In the genomic region with DNA sequence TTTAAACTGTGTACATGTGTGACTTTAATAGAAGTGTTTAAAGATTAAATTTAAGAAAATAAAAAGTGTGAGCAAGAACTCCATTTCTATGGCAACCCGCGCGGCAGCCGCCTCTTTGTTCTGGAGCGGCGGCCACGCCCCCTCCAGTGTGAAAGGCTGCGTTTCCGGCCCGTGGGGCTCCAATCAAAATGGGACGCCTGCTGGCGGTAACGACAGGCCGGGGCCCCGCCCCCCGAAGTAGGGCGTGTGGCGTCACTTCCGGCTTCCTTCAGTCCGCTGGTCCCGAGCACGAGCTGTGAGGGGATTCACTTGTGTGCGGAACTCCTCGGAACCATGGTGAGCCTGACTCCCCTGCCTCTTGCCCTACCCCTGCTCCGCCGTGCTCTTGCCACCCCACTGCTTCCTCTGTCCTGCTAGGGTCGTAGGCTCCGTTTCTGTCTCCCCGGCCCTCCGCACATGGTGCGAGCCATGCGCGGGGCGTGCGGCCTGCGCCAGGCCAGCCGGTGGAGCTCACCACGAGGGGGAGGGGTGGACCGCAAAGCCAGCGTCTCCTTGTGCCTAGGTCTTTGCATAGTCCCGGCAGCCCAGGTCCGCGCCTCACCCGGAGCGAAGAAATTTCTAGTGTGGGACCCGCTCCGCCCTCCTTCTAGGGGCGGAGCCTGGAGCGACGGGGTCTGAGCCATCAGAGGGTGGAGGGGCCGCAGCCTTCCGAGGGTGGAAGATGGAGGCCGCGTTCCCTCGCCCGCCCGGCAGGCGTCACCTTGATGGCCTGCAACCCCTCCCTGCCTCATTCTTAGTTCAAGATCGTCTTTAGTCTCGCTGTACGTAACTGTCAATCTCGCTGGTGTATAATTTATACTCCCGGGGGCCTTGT, we compare ENCODE assay signal across 8 cellular contexts. TPM values are rescaled to one million over a fixed set of nuclear protein-coding genes. Genes with fewer than 3 reads are reported as not detected.
DNase-seq lines count a peak whose midpoint lies in the region; ATAC-seq lines count a peak whose summit lies in the region.

A gene (plus strand): TSS at position 271 of the 874 bp plus-strand sequence. CDS start 63 bp downstream, at position 334.

- ATAC-seq in GM21390 (IDR thresholded peaks at IDR 0.05; ENCODE audit: unreplicated experiment) = peak; percentile 97
- ATAC-seq in activated CD8-positive, alpha-beta memory T cell treated with anti-CD3 and anti-CD28 coated beads, Interleukin-2, amount 10 ng/mL, durations not matched to agents 7 days and 5 days = peak; percentile 94

- H3K4me1 ChIP-seq in HUES48 (ENCODE audit: control insufficient read depth, insufficient read depth, low read length) (peaks cover 4% of the 10 kb centered on the region; the same call in 1 of the 2 replicates), NT2/D1 (ENCODE audit: insufficient read depth, insufficient read length) (no peaks in the 10 kb centered on the region), endocrine pancreas (ENCODE audit: control insufficient read depth, insufficient read depth, low read length) (no peaks in the 10 kb centered on the region), mesendoderm (ENCODE audit: control insufficient read depth, low read depth, low read length) (no peaks in the 10 kb centered on the region)

- no peaks in the 10 kb centered on the region for H3K27me3 Mint-ChIP-seq in activated CD8-positive, alpha-beta memory T cell treated with anti-CD3 and anti-CD28 coated beads, Interleukin-2, amount 10 ng/mL, durations not matched to agents 7 days and 5 days

- peak within 1 kb of the TSS; percentile 94 for H3K27ac Mint-ChIP-seq in activated CD8-positive, alpha-beta memory T cell treated with anti-CD3 and anti-CD28 coated beads, Interleukin-2, amount 10 ng/mL, durations not matched to agents 7 days and 5 days

- peak within 1 kb of the TSS; percentile 51 for H3K18ac ChIP-seq in mesendoderm (ENCODE audit: low read length)

- H4K5ac ChIP-seq in mesendoderm (ENCODE audit: low read length) = no peak within 1 kb of the TSS

- H3K27me3 ChIP-seq in HUES48 (ENCODE audit: control insufficient read depth, insufficient read depth, low read length) = no peaks in the 10 kb centered on the region
- no peaks in the 10 kb centered on the region for H3K27me3 ChIP-seq in NT2/D1 (ENCODE audit: insufficient read depth, insufficient read length)
- H3K27me3 ChIP-seq in endocrine pancreas (ENCODE audit: control insufficient read depth, insufficient read depth, low read length) = no peaks in the 10 kb centered on the region
- no peaks in the 10 kb centered on the region for H3K27me3 ChIP-seq in mesendoderm (ENCODE audit: insufficient read depth, low read length, poor library complexity)

- peaks cover 28% of the 10 kb centered on the region for H3K4me1 Mint-ChIP-seq in activated CD8-positive, alpha-beta memory T cell treated with anti-CD3 and anti-CD28 coated beads, Interleukin-2, amount 10 ng/mL, durations not matched to agents 7 days and 5 days

- no peak within 1 kb of the TSS for H4K8ac ChIP-seq in mesendoderm (ENCODE audit: low read depth, low read length)

- H3K27ac ChIP-seq in HUES48 (ENCODE audit: low read depth, low read length) (peak within 1 kb of the TSS; percentile 97), mesendoderm (ENCODE audit: low read depth, low read length) (peak within 1 kb of the TSS; percentile 57)

- no peak within 1 kb of the TSS for H3K23ac ChIP-seq in mesendoderm (ENCODE audit: low read length)

- no peak within 1 kb of the TSS for H2AK5ac ChIP-seq in mesendoderm (ENCODE audit: low read length)

- peaks cover 5% of the 10 kb centered on the region for H3K79me1 ChIP-seq in mesendoderm (ENCODE audit: low read length)

- peak within 1 kb of the TSS; percentile 44 for H2BK5ac ChIP-seq in mesendoderm (ENCODE audit: low read length)

- peaks cover 15% of the 10 kb centered on the region for H3K79me2 ChIP-seq in mesendoderm (ENCODE audit: control insufficient read depth, insufficient read depth, low read length)

- WGBS in mesendoderm (ENCODE audit: extremely low coverage, insufficient coverage, low lambda C conversion rate) = no CpG with 5 or more reads among the region's 63 CpGs

- peak within 1 kb of the TSS; percentile 59 for H3K4me2 ChIP-seq in mesendoderm (ENCODE audit: low read length)

- H3K9ac ChIP-seq in HUES48 (ENCODE audit: low read depth, low read length) = peak within 1 kb of the TSS; percentile 100
- peak within 1 kb of the TSS; percentile 100 for H3K9ac ChIP-seq in NT2/D1 (ENCODE audit: insufficient read length, low read depth)
- H3K9ac ChIP-seq in endocrine pancreas (ENCODE audit: control insufficient read depth, insufficient read depth, low read length) = peak within 1 kb of the TSS; percentile 89
- H3K9ac ChIP-seq in mesendoderm (ENCODE audit: low read length) = peak within 1 kb of the TSS; percentile 94

- no peaks in the 10 kb centered on the region for H3K9me3 Mint-ChIP-seq in activated CD8-positive, alpha-beta memory T cell treated with anti-CD3 and anti-CD28 coated beads, Interleukin-2, amount 10 ng/mL, durations not matched to agents 7 days and 5 days (ENCODE audit: low read depth)

- H3K4me3 ChIP-seq in HUES48 (ENCODE audit: low read depth, low read length) (peak within 1 kb of the TSS; percentile 98), NT2/D1 (ENCODE audit: insufficient read length, low read depth) (peak within 1 kb of the TSS; percentile 100), endocrine pancreas (ENCODE audit: control insufficient read depth, insufficient read depth, low read length) (peak within 1 kb of the TSS; percentile 95), mesendoderm (ENCODE audit: low read length) (peak within 1 kb of the TSS; percentile 69)

- DNase-seq in D341Med (ENCODE audit: low spot score) = peak; percentile 98
- DNase-seq in NT2/D1 (ENCODE audit: low read depth, low spot score) = peak; percentile 95
- peak; percentile 97 for DNase-seq in activated CD8-positive, alpha-beta memory T cell treated with anti-CD3 and anti-CD28 coated beads, Interleukin-2, amount 10 ng/mL, durations not matched to agents 7 days and 5 days
- peak; percentile 98 for DNase-seq in mesendoderm
- DNase-seq in stimulated activated CD8-positive, alpha-beta memory T cell treated with anti-CD3 and anti-CD28 coated beads, Interleukin-15, amount 100 ng/mL, for 1 hour (ENCODE audit: low read depth) = peak; percentile 92

- peak within 1 kb of the TSS; percentile 74 for H3K4ac ChIP-seq in mesendoderm (ENCODE audit: low read depth, low read length)

- peak within 1 kb of the TSS; percentile 98 for H3K56ac ChIP-seq in mesendoderm (ENCODE audit: low read length)

- no peaks in the 10 kb centered on the region for H3K9me3 ChIP-seq in HUES48 (ENCODE audit: control insufficient read depth, insufficient read depth, low read length)
- no peaks in the 10 kb centered on the region for H3K9me3 ChIP-seq in NT2/D1 (ENCODE audit: insufficient read depth, low read length)
- no peaks in the 10 kb centered on the region for H3K9me3 ChIP-seq in endocrine pancreas (ENCODE audit: control insufficient read depth, low read length)

- peaks cover 45% of the 10 kb centered on the region for H3K36me3 ChIP-seq in HUES48 (ENCODE audit: control insufficient read depth, insufficient read depth, low read length)
- H3K36me3 ChIP-seq in NT2/D1 (ENCODE audit: insufficient read depth, insufficient read length, low read length) = peaks cover 47% of the 10 kb centered on the region
- H3K36me3 ChIP-seq in endocrine pancreas (ENCODE audit: control insufficient read depth, insufficient read depth, low read length) = peaks cover 9% of the 10 kb centered on the region
- H3K36me3 ChIP-seq in mesendoderm (ENCODE audit: control insufficient read depth, insufficient read depth, low read length) = peaks cover 8% of the 10 kb centered on the region

- CTCF ChIA-PET in activated CD8-positive, alpha-beta memory T cell treated with anti-CD3 and anti-CD28 coated beads, Interleukin-2, amount 10 ng/mL, durations not matched to agents 7 days and 5 days (lab: Charles Lee) = interaction anchor here (0.8 to 3.0 kb wide), 7 partner anchors 14 to 429 kb away, joined by 3 to 25 read pairs (median 5); no protein-coding TSS in a partner anchor

- H3K36me3 Mint-ChIP-seq in activated CD8-positive, alpha-beta memory T cell treated with anti-CD3 and anti-CD28 coated beads, Interleukin-2, amount 10 ng/mL, durations not matched to agents 7 days and 5 days = peaks cover 35% of the 10 kb centered on the region

- H2BK120ac ChIP-seq in mesendoderm (ENCODE audit: low read depth, low read length) = no peak within 1 kb of the TSS

- no peak within 1 kb of the TSS for H2BK15ac ChIP-seq in mesendoderm (replicated peaks; ENCODE audit: low read depth)

- H3K4me3 Mint-ChIP-seq in activated CD8-positive, alpha-beta memory T cell treated with anti-CD3 and anti-CD28 coated beads, Interleukin-2, amount 10 ng/mL, durations not matched to agents 7 days and 5 days = peak within 1 kb of the TSS; percentile 89

RNA-seq across cellular contexts. Expression of the gene that starts here (rescaled TPM):
- total RNA-seq in activated CD8-positive, alpha-beta memory T cell treated with anti-CD3 and anti-CD28 coated beads, Interleukin-2, amount 10 ng/mL, durations not matched to agents 7 days and 5 days = 100 to 1,000 TPM; 193 to 271 TPM
- polyA plus RNA-seq in mesendoderm (2013, experiment 1 of 2) = 756 TPM
- 777 TPM for polyA plus RNA-seq in mesendoderm (2013, experiment 2 of 2)

Comparison
In these comparisons a context has a peak if more than half of its experiments do, and no peak if none do; other contexts are left out.
1. Peak in every context shown above with its lines: DNase-seq, ATAC-seq, H3K4me3 ChIP-seq and H3K27ac ChIP-seq.